Comparison of ENCODE assay signal across 8 cellular contexts in genomic region chr3:31462050-31462569, GRCh38.
DNase-seq lines count a peak whose midpoint lies in the region; ATAC-seq, FAIRE-seq and TF ChIP-seq lines count a peak whose summit lies in the region.

No MANE protein-coding gene starts in this region.

- peak; percentile 97 for ATAC-seq in HG03159 (IDR thresholded peaks at IDR 0.05; ENCODE audit: unreplicated experiment)

- intact Hi-C loops in sigmoid colon (cut with DNase I) = no loop called here
- intact Hi-C loops in testis (cut with DNase I; ENCODE audit: low total_unique reads) = no loop called here

- TF ChIP-seq CTCF in AG10803 (conservative IDR thresholded peaks at IDR 0.05; ENCODE audit: low read length) = peak; percentile 14
- no peak for TF ChIP-seq CTCF in H1 (IDR thresholded peaks at IDR 0.05; ENCODE audit: control extremely low read depth in 1 of 3, insufficient read depth in 1 of 3, low read depth in 1 of 3, low read length in 3 of 3)
- no peak for TF ChIP-seq CTCF in sigmoid colon (IDR thresholded peaks at IDR 0.05)
- no peak for TF ChIP-seq CTCF in testis (IDR thresholded peaks at IDR 0.05)

- H3K4me3 ChIP-seq in AG10803 (ENCODE audit: low read length) (no peak overlapping the region), H1 (ENCODE audit: extremely low read depth in 1 of 4, insufficient read depth in 2 of 4, low read depth in 3 of 4, low read length in 4 of 4) (no peak overlapping the region), sigmoid colon (no peak overlapping the region), testis (no peak overlapping the region)

- H2BK15ac ChIP-seq in H1 (ENCODE audit: low read length) = no peak overlapping the region

- peak in 1 of 2 experiments; percentile 7; a peak in 1 of 4 replicates for TF ChIP-seq RAD21 in H1 (IDR thresholded peaks at IDR 0.05 in 1 of 2, conservative IDR thresholded peaks at IDR 0.05 in 1 of 2; ENCODE audit: low read depth in 2 of 2, low read length in 2 of 2)

- H3K14ac ChIP-seq in H1 (ENCODE audit: insufficient read length) = no peak overlapping the region

- peaks cover 1 to 7% (median 3%) of the 10 kb centered on the region in 4 experiments; a peak in 4 of 7 replicates for H3K4me1 ChIP-seq in H1 (replicated peaks in 1 of 4; ENCODE audit: control insufficient read depth in 3 of 4, insufficient read depth in 4 of 4, low read length in 3 of 4)
- no peaks in the 10 kb centered on the region for H3K4me1 ChIP-seq in sigmoid colon
- no peaks in the 10 kb centered on the region for H3K4me1 ChIP-seq in testis

- no peak overlapping the region for H3K27ac ChIP-seq in H1 (ENCODE audit: low read depth, low read length)
- H3K27ac ChIP-seq in sigmoid colon = no peak overlapping the region
- H3K27ac ChIP-seq in testis = no peak overlapping the region

- no peak overlapping the region for H4K8ac ChIP-seq in H1 (ENCODE audit: extremely low read depth, insufficient read depth, low read length)

- H3K36me3 ChIP-seq in H1 (ENCODE audit: control insufficient read depth in 2 of 4, insufficient read depth in 4 of 4, low read length in 3 of 4) = no peaks in the 10 kb centered on the region
- no peaks in the 10 kb centered on the region for H3K36me3 ChIP-seq in sigmoid colon
- H3K36me3 ChIP-seq in testis (ENCODE audit: low read depth, missing control alignments) = no peaks in the 10 kb centered on the region

- TF ChIP-seq EP300 in H1 (IDR thresholded peaks at IDR 0.05; ENCODE audit: borderline replicate concordance in 1 of 2, low read depth in 2 of 2, low read length in 2 of 2) = no peak
- no peak for TF ChIP-seq EP300 in sigmoid colon (IDR thresholded peaks at IDR 0.05)

- no peaks in the 10 kb centered on the region for H3K79me2 ChIP-seq in H1 (ENCODE audit: control insufficient read depth in 1 of 2, insufficient read depth in 2 of 2, low read length in 2 of 2)

- no peak overlapping the region for H3K9ac ChIP-seq in H1 (replicated peaks in 1 of 4; ENCODE audit: extremely low read depth in 1 of 4, low read depth in 3 of 4, low read length in 3 of 4)

- POLR2A ChIA-PET in H1 (lab: Charles Lee; ENCODE audit: partially characterized antibody) = no interaction called here

- H3K4ac ChIP-seq in H1 (replicated peaks; ENCODE audit: insufficient read length, low read depth, low read length) = no peak overlapping the region

- no peak overlapping the region for H2BK20ac ChIP-seq in H1 (ENCODE audit: low read length)

- CTCF ChIA-PET in H1 (lab: Charles Lee; ENCODE audit: partially characterized antibody) = interaction anchor here (0.6 to 2.4 kb wide), 3 partner anchors 14 to 214 kb away, joined by 3 to 5 read pairs (median 4); no protein-coding TSS in a partner anchor

- H3K18ac ChIP-seq in H1 (ENCODE audit: extremely low read depth, low read length) = no peak overlapping the region; the same call in 1 of the 2 replicates

- no peaks in the 10 kb centered on the region for H4K20me1 ChIP-seq in H1 (replicated peaks in 1 of 2; ENCODE audit: control insufficient read depth in 1 of 2, insufficient read depth in 2 of 2, low read length in 2 of 2)

- no peak overlapping the region for H3K56ac ChIP-seq in H1 (replicated peaks; ENCODE audit: insufficient read length, low read depth, low read length)

- FAIRE-seq in H1 (lab: Jason Lieb, UNC) = no peak

- no peak for TF ChIP-seq POLR2A in H1 (IDR thresholded peaks at IDR 0.05; ENCODE audit: control extremely low read depth in 1 of 2, low read depth in 2 of 2, low read length in 2 of 2)
- no peak for TF ChIP-seq POLR2A in sigmoid colon (IDR thresholded peaks at IDR 0.05)
- TF ChIP-seq POLR2A in testis (IDR thresholded peaks at IDR 0.05) = no peak

- DNase-seq in AG10803 (ENCODE audit: low read depth) (no peak), GM19238 (ENCODE audit: insufficient read length, low spot score) (peak; percentile 20), T-helper 1 cell (peak in 4 of 5 donors; percentile 31 to 65 (median 36)), H1 (ENCODE audit: low read depth in 1 of 2, low spot score in 2 of 2) (no peak), NCI-H446 treated with DMSO at 0.1 percent for 48 hours (lab: John Stamatoyannopoulos, UW) (no peak), sigmoid colon (no peak), testis (no peak)

- 93% methylated on average over 4 of the region's 4 CpGs; no CpG with 5 or more reads in 1 of the 2 experiments for WGBS in H1 (ENCODE audit: extremely low coverage in 1 of 2, insufficient coverage in 1 of 2, insufficient read length in 1 of 2, insufficient replicate concordance in 2 of 2, low coverage in 1 of 2, low lambda C conversion rate in 2 of 2, missing lambda C conversion rate in 1 of 2), 2 experiments
- 14 to 20% methylated on average over 4 of the region's 4 CpGs for whole genome bisulfite sequencing in sigmoid colon, 2 donors
- 69 to 70% methylated on average over 4 of the region's 4 CpGs for WGBS in testis, 2 donors

- no peaks in the 10 kb centered on the region for H3K79me1 ChIP-seq in H1 (ENCODE audit: low read depth, low read length)

- H3K23ac ChIP-seq in H1 (ENCODE audit: insufficient read length) = no peak overlapping the region

- H2BK5ac ChIP-seq in H1 (ENCODE audit: low read depth, low read length) = no peak overlapping the region

- no peaks in the 10 kb centered on the region for H3K23me2 ChIP-seq in H1 (ENCODE audit: low read depth, low read length)

- H3K27me3 ChIP-seq in H1 (replicated peaks in 1 of 4; ENCODE audit: control insufficient read depth in 3 of 4, extremely low read depth in 1 of 4, insufficient read depth in 3 of 4, low read length in 3 of 4) (peaks cover 0 to 2% (median 0%) of the 10 kb centered on the region in 4 experiments; a peak in 1 of 7 replicates), sigmoid colon (no peaks in the 10 kb centered on the region), testis (no peaks in the 10 kb centered on the region)

- no peak overlapping the region for H4K91ac ChIP-seq in H1 (replicated peaks; ENCODE audit: insufficient read length, low read length)

- no peak overlapping the region for H4K5ac ChIP-seq in H1 (ENCODE audit: insufficient read length, low read depth, low read length)

- H2AFZ ChIP-seq in H1 (ENCODE audit: low read length) = peak overlapping the region; percentile 72

- H2AK5ac ChIP-seq in H1 (ENCODE audit: low read depth, low read length) = no peak overlapping the region

- no peak overlapping the region for H2BK120ac ChIP-seq in H1 (replicated peaks; ENCODE audit: low read depth, low read length)

- H3K4me2 ChIP-seq in H1 (ENCODE audit: insufficient read depth in 1 of 2, low read depth in 2 of 2, low read length in 2 of 2) = no peak overlapping the region; a peak in 1 of 4 replicates

- H3K9me3 ChIP-seq in H1 (ENCODE audit: insufficient read depth in 2 of 2, low read depth in 1 of 2, low read length in 1 of 2) = no peaks in the 10 kb centered on the region
- no peaks in the 10 kb centered on the region for H3K9me3 ChIP-seq in sigmoid colon
- no peaks in the 10 kb centered on the region for H3K9me3 ChIP-seq in testis

- H2BK12ac ChIP-seq in H1 (ENCODE audit: low read depth, low read length) = no peak overlapping the region

TF ChIP-seq in H1, 55 proteins besides CTCF, POLR2A, EP300 and RAD21:
- TF ChIP-seq RBBP5 (IDR thresholded peaks at IDR 0.05; ENCODE audit: borderline replicate concordance, low read depth, low read length) (no peak), JUN (IDR thresholded peaks at IDR 0.05; ENCODE audit: low read depth, low read length) (no peak), YY1 (IDR thresholded peaks at IDR 0.05; ENCODE audit: low read depth, low read length) (no peak), EZH2 (IDR thresholded peaks at IDR 0.05; ENCODE audit: low read depth, low read length, severe bottlenecking) (no peak), SRF (IDR thresholded peaks at IDR 0.05; ENCODE audit: low read depth, low read length) (no peak), BCL11A (IDR thresholded peaks at IDR 0.05; ENCODE audit: low read depth in 2 of 2, low read length in 2 of 2) (no peak), HDAC2 (IDR thresholded peaks at IDR 0.05; ENCODE audit: borderline replicate concordance in 1 of 2, low read depth in 2 of 2, low read length in 2 of 2) (no peak), CTBP2 (IDR thresholded peaks at IDR 0.05; ENCODE audit: borderline replicate concordance, insufficient read depth, insufficient read length, low read length) (no peak), GTF2F1 (IDR thresholded peaks at IDR 0.05; ENCODE audit: borderline replicate concordance, low read depth, low read length) (no peak), KDM5A (IDR thresholded peaks at IDR 0.05; ENCODE audit: low read length) (no peak), SAP30 (IDR thresholded peaks at IDR 0.05; ENCODE audit: insufficient read depth, insufficient replicate concordance, low read length) (no peak), SIRT6 (IDR thresholded peaks at IDR 0.05; ENCODE audit: low read length) (no peak)

Comparison
In these comparisons a context has a peak if more than half of its experiments do, and no peak if none do; other contexts are left out.
1. DNase-seq: peak in GM19238 (single experiment) and T-helper 1 cell (4 of 5); none in AG10803 (single experiment), H1 (0 of 2), NCI-H446 treated with DMSO at 0.1 percent for 48 hours (single experiment), sigmoid colon (single experiment) and testis (single experiment).